In the genomic region with DNA sequence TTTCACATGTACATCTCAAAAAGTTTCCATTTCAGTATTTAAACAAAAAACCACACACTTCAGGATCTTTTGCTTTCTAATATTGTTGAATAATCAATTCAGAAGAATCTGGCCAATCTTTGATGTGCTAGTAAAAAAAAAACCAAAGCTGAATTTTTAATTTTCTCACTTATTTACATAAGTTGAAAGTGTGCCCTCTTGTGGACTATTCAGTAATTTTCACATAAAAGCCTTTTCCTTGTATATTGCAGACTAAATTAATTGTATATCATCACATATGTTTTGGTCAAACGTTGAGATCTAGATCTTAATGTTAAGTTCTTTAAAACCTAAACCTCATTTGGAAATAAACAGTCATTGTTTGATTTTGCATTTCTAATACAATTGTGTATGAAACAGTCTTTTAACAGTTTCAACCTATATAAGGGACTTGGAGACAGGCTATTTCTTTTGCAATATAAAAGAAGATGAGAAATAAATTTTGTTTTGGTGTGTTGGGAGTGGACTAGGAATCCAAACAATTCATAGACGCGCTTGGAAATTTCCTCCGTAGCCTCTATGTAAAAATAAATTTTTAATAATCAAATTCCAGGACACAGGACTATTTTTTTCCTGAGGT, we compare ENCODE assay signal across 8 cellular contexts.
DNase-seq lines count a peak whose midpoint lies in the region; ATAC-seq, FAIRE-seq and TF ChIP-seq lines count a peak whose summit lies in the region.

No MANE protein-coding gene starts in this region.

- no peaks in the 10 kb centered on the region for H3K9me2 ChIP-seq in Karpas-422 (replicated peaks; ENCODE audit: insufficient read depth, low read length)

- peaks cover 99% of the 10 kb centered on the region for H3K79me2 ChIP-seq in DND-41 (ENCODE audit: insufficient read depth, low read length)
- peaks cover 99% of the 10 kb centered on the region for H3K79me2 ChIP-seq in Karpas-422 (ENCODE audit: low read length)

- H2AFZ ChIP-seq in DND-41 (ENCODE audit: low read depth, low read length) (no peak overlapping the region), Karpas-422 (ENCODE audit: low read length) (no peak overlapping the region)

- 0 out of 2 replicates have a peak, but pooled peaks cover 2% of the 10 kb centered on the region for H3K4me1 ChIP-seq in DND-41 (ENCODE audit: insufficient read depth, low read length)
- H3K4me1 ChIP-seq in Karpas-422 (ENCODE audit: low read length): peaks cover 46% of the 10 kb centered on the region
- peaks cover 30% of the 10 kb centered on the region for H3K4me1 ChIP-seq in RWPE2 (ENCODE audit: insufficient read depth, poor library complexity, severe bottlenecking)

- no peaks in the 10 kb centered on the region for H3K9me3 ChIP-seq in DND-41 (ENCODE audit: insufficient read depth, low read length, severe bottlenecking)
- no peaks in the 10 kb centered on the region for H3K9me3 ChIP-seq in Karpas-422 (ENCODE audit: low read length)
- H3K9me3 ChIP-seq in RWPE2 (ENCODE audit: severe bottlenecking): no peaks in the 10 kb centered on the region

- peak; percentile 96 for FAIRE-seq in frontal cortex (lab: Jason Lieb, UNC)

- H3K27me3 ChIP-seq in DND-41 (ENCODE audit: insufficient read depth, low read length, poor library complexity): no peaks in the 10 kb centered on the region
- H3K27me3 ChIP-seq in Karpas-422 (ENCODE audit: low read length): no peaks in the 10 kb centered on the region
- H3K27me3 ChIP-seq in RWPE2 (ENCODE audit: insufficient read depth, poor library complexity, severe bottlenecking): no peaks in the 10 kb centered on the region

- peaks cover 50% of the 10 kb centered on the region; the same call in 1 of the 2 replicates for H4K20me1 ChIP-seq in DND-41 (ENCODE audit: insufficient read depth, low read length)
- no peaks in the 10 kb centered on the region for H4K20me1 ChIP-seq in Karpas-422 (ENCODE audit: insufficient read depth, low read depth, low read length)

- peak; percentile 72 for TF ChIP-seq CTCF in DND-41 (IDR thresholded peaks at IDR 0.05; ENCODE audit: borderline replicate concordance, extremely low read depth, low read length, poor library complexity, severe bottlenecking)
- TF ChIP-seq CTCF in RWPE2 (IDR thresholded peaks at IDR 0.05; ENCODE audit: poor library complexity, severe bottlenecking): peak; percentile 93

- H3K36me3 ChIP-seq in DND-41 (ENCODE audit: insufficient read depth, low read length): no peaks in the 10 kb centered on the region
- H3K36me3 ChIP-seq in Karpas-422 (ENCODE audit: insufficient read depth, low read length): no peaks in the 10 kb centered on the region
- no peaks in the 10 kb centered on the region for H3K36me3 ChIP-seq in RWPE2 (ENCODE audit: low read depth)

- DNase-seq in DND-41 (no peak), Karpas-422 (peak; percentile 92), RWPE2 (ENCODE audit: low spot score) (no peak), frontal cortex (ENCODE audit: low spot score in 2 of 2) (no peak), stromal cell of bone marrow (ENCODE audit: low read depth) (peak; percentile 35)

- H3K4me3 ChIP-seq in DND-41 (ENCODE audit: low read depth in 1 of 2, low read length in 2 of 2) (no peak overlapping the region), Karpas-422 (ENCODE audit: low read length) (no peak overlapping the region), RWPE2 (ENCODE audit: severe bottlenecking) (no peak overlapping the region)

- ATAC-seq in DND-41 (ENCODE audit: insufficient read depth, low read depth) (no peak), RWPE2 (ENCODE audit: low read depth) (no peak), esophagus mucosa (no peak), GM18519 (IDR thresholded peaks at IDR 0.05; ENCODE audit: low FRiP score, unreplicated experiment) (no peak), GM21515 (IDR thresholded peaks at IDR 0.05; ENCODE audit: unreplicated experiment) (no peak)

- no peak overlapping the region for H3K9ac ChIP-seq in DND-41 (ENCODE audit: low read depth, low read length)
- no peak overlapping the region for H3K9ac ChIP-seq in Karpas-422 (ENCODE audit: low read length)

- H3K4me2 ChIP-seq in DND-41 (ENCODE audit: insufficient read depth, low read length) (no peak overlapping the region), Karpas-422 (ENCODE audit: low read depth, low read length, poor library complexity, severe bottlenecking) (no peak overlapping the region)

- H3K27ac ChIP-seq in DND-41 (ENCODE audit: low read length) (no peak overlapping the region), Karpas-422 (ENCODE audit: low read length) (no peak overlapping the region), RWPE2 (ENCODE audit: poor library complexity, severe bottlenecking) (no peak overlapping the region)

Comparison
In these comparisons a context has a peak if more than half of its experiments do, and no peak if none do; other contexts are left out.
1. DNase-seq: peak in Karpas-422 (single experiment) and stromal cell of bone marrow (single experiment); none in DND-41 (single experiment), RWPE2 (single experiment) and frontal cortex (0 of 2).